33 cellular contexts compared by ENCODE assay signal in genomic region chr2:98185801-98186200, GRCh38.
"Had no signal": no experiment of that assay in that cellular context is flagged by ENCODE, and none has a peak within 500 bp of the region (broad histone marks: within the 10 kb centered on the region; RNA-seq: fewer than 3 reads in every experiment).

No MANE protein-coding gene starts in this region.

- H3K9me3 Mint-ChIP-seq: activated naive CD4-positive, alpha-beta T cell treated with anti-CD3 and anti-CD28 coated beads for 36 hours; activated naive CD4-positive, alpha-beta T cell treated with anti-CD3 and anti-CD28 coated beads, Interleukin-2, amount 10 ng/mL, durations not matched to agents 7 days and 5 days; activated naive CD4-positive, alpha-beta T cell treated with anti-CD3 and anti-CD28 coated beads, Interleukin-2, amount 50 U/mL, for 24 hours; activated naive CD4-positive, alpha-beta T cell treated with anti-CD3 and anti-CD28 coated beads, Interleukin-2, amount 50 U/mL, for 72 hours; activated naive CD8-positive, alpha-beta T cell treated with anti-CD3 and anti-CD28 coated beads for 36 hours; activated naive CD8-positive, alpha-beta T cell treated with anti-CD3 and anti-CD28 coated beads, Interleukin-2, amount 10 ng/mL, durations not matched to agents 7 days and 5 days; activated naive CD8-positive, alpha-beta T cell treated with anti-CD3 and anti-CD28 coated beads, Interleukin-2, amount 50 U/mL, for 24 hours; activated T-cell treated with anti-CD3 and anti-CD28 coated beads, Interleukin-2, amount 50 U/mL, for 24 hours; activated T-cell treated with anti-CD3 and anti-CD28 coated beads, Interleukin-2, amount 50 U/mL, for 4 hours; activated T-cell treated with anti-CD3 and anti-CD28 coated beads, Interleukin-2, amount 50 U/mL, for 72 hours; activated T-helper 1 cell treated with anti-CD3 and anti-CD28 coated beads, Interleukin-12 subunit alpha, Interleukin-12 subunit beta, Interleukin-2, Interleukin-4 antibody, amounts not matched to agents 30 ng/mL and 10 ng/mL and 1 ng/mL, durations not matched to agents 14 hours and 24 hours and 36 hours; activated T-helper 17 cell treated with anti-CD3 and anti-CD28 coated beads, Interleukin-2, amount 50 U/mL, for 72 hours; activated T-helper 2 cell treated with anti-CD3 and anti-CD28 coated beads, Interferon-gamma antibody, Interleukin-2, Interleukin-4, amounts not matched to agents 10 μg/mL and 5 μg/mL and 100 μg/mL, durations not matched to agents 14 hours and 24 hours and 36 hours; central memory CD8-positive, alpha-beta T cell had no signal

- H3K4me1 Mint-ChIP-seq: activated naive CD4-positive, alpha-beta T cell treated with anti-CD3 and anti-CD28 coated beads, Interleukin-2, amount 10 ng/mL, durations not matched to agents 7 days and 5 days; activated naive CD4-positive, alpha-beta T cell treated with anti-CD3 and anti-CD28 coated beads, Interleukin-2, amount 50 U/mL, for 24 hours; activated naive CD8-positive, alpha-beta T cell treated with anti-CD3 and anti-CD28 coated beads for 36 hours; activated naive CD8-positive, alpha-beta T cell treated with anti-CD3 and anti-CD28 coated beads, Interleukin-2, amount 10 ng/mL, durations not matched to agents 7 days and 5 days; activated naive CD8-positive, alpha-beta T cell treated with anti-CD3 and anti-CD28 coated beads, Interleukin-2, amount 50 U/mL, for 24 hours; activated T-helper 17 cell treated with anti-CD3 and anti-CD28 coated beads, Interleukin-2, amount 50 U/mL, for 72 hours; central memory CD8-positive, alpha-beta T cell had no signal

- DNase-seq: activated effector memory CD4-positive, alpha-beta T cell treated with anti-CD3 and anti-CD28 coated beads, Interleukin-2, amount 50 U/mL, for 16 hours; activated effector memory CD4-positive, alpha-beta T cell treated with Interleukin-2 at 50 U/mL for 16 hours; activated gamma-delta T cell; activated gamma-delta T cell treated with Interleukin-2 at 50 U/mL for 16 hours; activated naive CD4-positive, alpha-beta T cell; activated naive CD4-positive, alpha-beta T cell treated with anti-CD3 and anti-CD28 coated beads for 36 hours; activated naive CD4-positive, alpha-beta T cell treated with anti-CD3 and anti-CD28 coated beads, Interleukin-2, amount 10 ng/mL, durations not matched to agents 7 days and 5 days; activated naive CD4-positive, alpha-beta T cell treated with Interleukin-2 at 50 U/mL for 16 hours; activated naive CD8-positive, alpha-beta T cell treated with anti-CD3 and anti-CD28 coated beads for 36 hours; activated naive CD8-positive, alpha-beta T cell treated with anti-CD3 and anti-CD28 coated beads, Interleukin-2, amount 10 ng/mL, durations not matched to agents 7 days and 5 days; activated naive CD8-positive, alpha-beta T cell treated with anti-CD3 and anti-CD28 coated beads, Interleukin-2, amount 50 U/mL, for 24 hours; activated T-cell treated with anti-CD3 and anti-CD28 coated beads, Interleukin-2, amount 50 U/mL, for 1 hour; activated T-cell treated with anti-CD3 and anti-CD28 coated beads, Interleukin-2, amount 50 U/mL, for 24 hours; activated T-cell treated with anti-CD3 and anti-CD28 coated beads, Interleukin-2, amount 50 U/mL, for 4 hours; activated T-cell treated with anti-CD3 and anti-CD28 coated beads, Interleukin-2, amount 50 U/mL, for 48 hours; activated T-cell treated with anti-CD3 and anti-CD28 coated beads, Interleukin-2, amount 50 U/mL, for 72 hours; adrenal gland; amniotic stem cell; amygdala; anterior cingulate cortex; aorta; body of pancreas; brain microvascular endothelial cell; central memory CD4-positive, alpha-beta T cell; cerebellar nuclear complex had no signal

- H3K27me3 Mint-ChIP-seq: brain had no signal

- H3K36me3 Mint-ChIP-seq: activated naive CD4-positive, alpha-beta T cell treated with anti-CD3 and anti-CD28 coated beads, Interleukin-2, amount 10 ng/mL, durations not matched to agents 7 days and 5 days; activated naive CD4-positive, alpha-beta T cell treated with anti-CD3 and anti-CD28 coated beads, Interleukin-2, amount 50 U/mL, for 24 hours; activated naive CD4-positive, alpha-beta T cell treated with anti-CD3 and anti-CD28 coated beads, Interleukin-2, amount 50 U/mL, for 72 hours; activated naive CD8-positive, alpha-beta T cell; activated naive CD8-positive, alpha-beta T cell treated with anti-CD3 and anti-CD28 coated beads for 36 hours; activated naive CD8-positive, alpha-beta T cell treated with anti-CD3 and anti-CD28 coated beads, Interleukin-2, amount 10 ng/mL, durations not matched to agents 7 days and 5 days; brain had no signal

- H3K27ac Mint-ChIP-seq: activated naive CD4-positive, alpha-beta T cell treated with anti-CD3 and anti-CD28 coated beads for 36 hours; activated naive CD4-positive, alpha-beta T cell treated with anti-CD3 and anti-CD28 coated beads, Interleukin-2, amount 10 ng/mL, durations not matched to agents 7 days and 5 days; activated naive CD4-positive, alpha-beta T cell treated with anti-CD3 and anti-CD28 coated beads, Interleukin-2, amount 50 U/mL, for 24 hours; activated naive CD4-positive, alpha-beta T cell treated with anti-CD3 and anti-CD28 coated beads, Interleukin-2, amount 50 U/mL, for 72 hours; activated naive CD8-positive, alpha-beta T cell; activated naive CD8-positive, alpha-beta T cell treated with anti-CD3 and anti-CD28 coated beads for 36 hours; activated naive CD8-positive, alpha-beta T cell treated with anti-CD3 and anti-CD28 coated beads, Interleukin-2, amount 10 ng/mL, durations not matched to agents 7 days and 5 days; activated naive CD8-positive, alpha-beta T cell treated with anti-CD3 and anti-CD28 coated beads, Interleukin-2, amount 50 U/mL, for 24 hours; activated T-cell treated with anti-CD3 and anti-CD28 coated beads, Interleukin-2, amount 50 U/mL, for 24 hours; activated T-cell treated with anti-CD3 and anti-CD28 coated beads, Interleukin-2, amount 50 U/mL, for 72 hours; activated T-helper 1 cell treated with anti-CD3 and anti-CD28 coated beads, Interleukin-12 subunit alpha, Interleukin-12 subunit beta, Interleukin-2, Interleukin-4 antibody, amounts not matched to agents 30 ng/mL and 10 ng/mL and 1 ng/mL, durations not matched to agents 14 hours and 24 hours and 36 hours; activated T-helper 17 cell treated with anti-CD3 and anti-CD28 coated beads, Interleukin-2, amount 50 U/mL, for 72 hours; activated T-helper 2 cell treated with anti-CD3 and anti-CD28 coated beads, Interferon-gamma antibody, Interleukin-2, Interleukin-4, amounts not matched to agents 10 μg/mL and 5 μg/mL and 100 μg/mL, durations not matched to agents 14 hours and 24 hours and 36 hours; brain had no signal

- H3K4me3 Mint-ChIP-seq: activated naive CD4-positive, alpha-beta T cell treated with anti-CD3 and anti-CD28 coated beads for 36 hours; activated naive CD4-positive, alpha-beta T cell treated with anti-CD3 and anti-CD28 coated beads, Interleukin-2, amount 10 ng/mL, durations not matched to agents 7 days and 5 days; activated naive CD4-positive, alpha-beta T cell treated with anti-CD3 and anti-CD28 coated beads, Interleukin-2, amount 50 U/mL, for 24 hours; activated naive CD8-positive, alpha-beta T cell; activated naive CD8-positive, alpha-beta T cell treated with anti-CD3 and anti-CD28 coated beads for 36 hours; activated naive CD8-positive, alpha-beta T cell treated with anti-CD3 and anti-CD28 coated beads, Interleukin-2, amount 10 ng/mL, durations not matched to agents 7 days and 5 days; activated naive CD8-positive, alpha-beta T cell treated with anti-CD3 and anti-CD28 coated beads, Interleukin-2, amount 50 U/mL, for 24 hours; activated T-cell treated with anti-CD3 and anti-CD28 coated beads, Interleukin-2, amount 50 U/mL, for 24 hours; activated T-cell treated with anti-CD3 and anti-CD28 coated beads, Interleukin-2, amount 50 U/mL, for 4 hours; activated T-cell treated with anti-CD3 and anti-CD28 coated beads, Interleukin-2, amount 50 U/mL, for 72 hours; activated T-helper 1 cell treated with anti-CD3 and anti-CD28 coated beads, Interleukin-12 subunit alpha, Interleukin-12 subunit beta, Interleukin-2, Interleukin-4 antibody, amounts not matched to agents 30 ng/mL and 10 ng/mL and 1 ng/mL, durations not matched to agents 14 hours and 24 hours and 36 hours; activated T-helper 17 cell treated with anti-CD3 and anti-CD28 coated beads, Interleukin-2, amount 50 U/mL, for 72 hours; brain; central memory CD8-positive, alpha-beta T cell had no signal
